In the genomic region with DNA sequence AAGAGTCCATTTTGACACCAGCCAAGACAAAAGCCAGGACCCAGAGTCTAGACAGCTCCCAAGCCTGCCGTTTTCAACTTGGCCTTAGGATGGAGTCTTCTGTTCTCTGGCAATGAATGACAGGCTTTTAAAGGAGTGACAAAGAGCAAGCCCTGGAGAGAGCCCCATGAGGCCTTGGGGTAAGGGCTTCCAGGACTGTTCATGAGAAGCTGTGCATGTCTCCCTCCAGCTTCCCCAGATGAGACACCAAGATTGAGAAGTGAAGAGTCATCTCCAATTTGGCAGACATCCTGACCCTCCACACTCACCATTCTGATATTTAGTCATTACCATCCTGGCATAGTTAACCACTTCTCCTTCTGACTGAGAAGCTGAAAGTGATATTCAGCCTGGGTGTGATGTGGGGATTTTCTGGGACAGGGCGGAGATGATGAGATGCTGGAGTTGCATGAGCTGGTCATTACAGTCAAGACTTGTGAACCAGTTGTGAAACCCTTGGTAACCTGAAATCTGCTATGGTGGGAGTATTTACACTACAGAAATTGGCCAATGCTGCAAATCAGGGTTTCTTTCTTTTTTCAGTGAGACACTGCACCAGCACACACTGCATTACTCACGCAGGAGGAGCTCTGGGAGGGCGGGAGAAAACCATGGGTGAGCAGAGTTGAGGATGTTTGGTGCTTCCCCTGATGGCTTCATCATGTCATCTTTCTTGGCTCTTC, we compare ENCODE assay signal across 8 cellular contexts.
DNase-seq lines count a peak whose midpoint lies in the region; ATAC-seq and TF ChIP-seq lines count a peak whose summit lies in the region.

No MANE protein-coding gene starts in this region.

- peak overlapping the region; percentile 98 for H3K27ac Mint-ChIP-seq in activated naive CD8-positive, alpha-beta T cell treated with anti-CD3 and anti-CD28 coated beads, Interleukin-2, amount 50 U/mL, for 24 hours
- peak overlapping the region; percentile 74 for H3K27ac Mint-ChIP-seq in memory B cell
- no peak overlapping the region for H3K27ac Mint-ChIP-seq in mesothelial cell of epicardium

- peak overlapping the region; percentile 82 for H3K4me3 Mint-ChIP-seq in activated naive CD8-positive, alpha-beta T cell treated with anti-CD3 and anti-CD28 coated beads, Interleukin-2, amount 50 U/mL, for 24 hours
- H3K4me3 Mint-ChIP-seq in memory B cell (peak overlapping the region; percentile 18), mesothelial cell of epicardium (no peak overlapping the region)

- DNase-seq in activated T-cell treated with anti-CD3 and anti-CD28 coated beads for 48 hours (ENCODE audit: low read depth): peak; percentile 66
- no peak for DNase-seq in activated T-cell treated with anti-CD3 and anti-CD28 coated beads for 4 hours
- peak; percentile 69 for DNase-seq in activated naive CD8-positive, alpha-beta T cell treated with anti-CD3 and anti-CD28 coated beads, Interleukin-2, amount 50 U/mL, for 24 hours
- DNase-seq in memory B cell (ENCODE audit: low spot score in 2 of 2): no peak
- DNase-seq in upper lobe of left lung: peak in 1 of 2 donors; percentile 46
- no peak for DNase-seq in mesothelial cell of epicardium (ENCODE audit: low spot score in 2 of 2, unreplicated experiment in 2 of 2)

- H3K9ac ChIP-seq in OCI-LY3 (ENCODE audit: low read length): peak overlapping the region; percentile 84

- H3K27me3 Mint-ChIP-seq in activated naive CD8-positive, alpha-beta T cell treated with anti-CD3 and anti-CD28 coated beads, Interleukin-2, amount 50 U/mL, for 24 hours: no peaks in the 10 kb centered on the region
- H3K27me3 Mint-ChIP-seq in memory B cell: no peaks in the 10 kb centered on the region
- no peaks in the 10 kb centered on the region for H3K27me3 Mint-ChIP-seq in mesothelial cell of epicardium (ENCODE audit: low read depth)

- no peak overlapping the region for H2AFZ ChIP-seq in OCI-LY3 (ENCODE audit: low read depth, low read length)

- TF ChIP-seq POLR2A in upper lobe of left lung (IDR thresholded peaks at IDR 0.05): peak in 1 of 4 donors; percentile 24

- H3K27ac ChIP-seq in OCI-LY3 (ENCODE audit: low read length) (peak overlapping the region; percentile 98), upper lobe of left lung (peak overlapping the region in 3 of 4 donors; percentile 55 to 77 (median 65))

- H3K9me3 Mint-ChIP-seq in activated naive CD8-positive, alpha-beta T cell treated with anti-CD3 and anti-CD28 coated beads, Interleukin-2, amount 50 U/mL, for 24 hours: no peaks in the 10 kb centered on the region
- H3K9me3 Mint-ChIP-seq in memory B cell: no peaks in the 10 kb centered on the region
- peaks cover 7% of the 10 kb centered on the region for H3K9me3 Mint-ChIP-seq in mesothelial cell of epicardium

- no peaks in the 10 kb centered on the region for H3K9me3 ChIP-seq in OCI-LY3 (ENCODE audit: insufficient read depth, low read length)
- H3K9me3 ChIP-seq in upper lobe of left lung: no peaks in the 10 kb centered on the region

- H3K4me2 ChIP-seq in OCI-LY3 (ENCODE audit: low read length): peak overlapping the region; percentile 72

- peak; percentile 81 for ATAC-seq in HG02852 (IDR thresholded peaks at IDR 0.05; ENCODE audit: unreplicated experiment)
- peak; percentile 92 for ATAC-seq in activated naive CD8-positive, alpha-beta T cell treated with anti-CD3 and anti-CD28 coated beads, Interleukin-2, amount 50 U/mL, for 24 hours
- ATAC-seq in memory B cell (ENCODE audit: low read depth): peak; percentile 79
- peak; percentile 67 to 84 for ATAC-seq in upper lobe of left lung (ENCODE audit: low FRiP score in 2 of 2)

- WGBS in upper lobe of left lung, 2 donors: 63 to 85% methylated on average over 3 to 4 of the region's 4 CpGs

- H3K4me1 ChIP-seq in OCI-LY3 (ENCODE audit: low read length): peaks cover 53% of the 10 kb centered on the region
- peaks cover 9 to 14% (median 11%) of the 10 kb centered on the region in 4 donors for H3K4me1 ChIP-seq in upper lobe of left lung

- no peaks in the 10 kb centered on the region for H3K27me3 ChIP-seq in OCI-LY3 (ENCODE audit: low read depth, low read length)
- H3K27me3 ChIP-seq in upper lobe of left lung: no peaks in the 10 kb centered on the region

- H3K36me3 Mint-ChIP-seq in activated naive CD8-positive, alpha-beta T cell treated with anti-CD3 and anti-CD28 coated beads, Interleukin-2, amount 50 U/mL, for 24 hours (ENCODE audit: low read depth): peaks cover 29% of the 10 kb centered on the region
- H3K36me3 Mint-ChIP-seq in memory B cell (peaks cover 19% of the 10 kb centered on the region), mesothelial cell of epicardium (no peaks in the 10 kb centered on the region)

- TF ChIP-seq CTCF in OCI-LY3 (IDR thresholded peaks at IDR 0.05; ENCODE audit: low read depth, low read length): peak; percentile 31
- no peak for TF ChIP-seq CTCF in upper lobe of left lung (IDR thresholded peaks at IDR 0.05)
- TF ChIP-seq CTCF in mesothelial cell of epicardium (IDR thresholded peaks at IDR 0.05; ENCODE audit: unreplicated experiment): no peak

- H3K4me3 ChIP-seq in OCI-LY3 (ENCODE audit: low read length) (peak overlapping the region; percentile 55), upper lobe of left lung (no peak overlapping the region)

- peaks cover 15% of the 10 kb centered on the region for H3K36me3 ChIP-seq in OCI-LY3 (replicated peaks; ENCODE audit: low read depth, low read length)
- no peaks in the 10 kb centered on the region for H3K36me3 ChIP-seq in upper lobe of left lung

- H3K4me1 Mint-ChIP-seq in activated naive CD8-positive, alpha-beta T cell treated with anti-CD3 and anti-CD28 coated beads, Interleukin-2, amount 50 U/mL, for 24 hours: peaks cover 61% of the 10 kb centered on the region
- H3K4me1 Mint-ChIP-seq in memory B cell (peaks cover 27% of the 10 kb centered on the region), mesothelial cell of epicardium (peaks cover 10% of the 10 kb centered on the region)

- H3K79me2 ChIP-seq in OCI-LY3 (ENCODE audit: low read length): 0 out of 2 replicates have a peak, but pooled peaks cover 7% of the 10 kb centered on the region

- peak in 1 of 4 donors; percentile 30 for TF ChIP-seq EP300 in upper lobe of left lung (IDR thresholded peaks at IDR 0.05)

- no peaks in the 10 kb centered on the region for H4K20me1 ChIP-seq in OCI-LY3 (ENCODE audit: insufficient read depth, low read length)

Comparison
In these comparisons a context has a peak if more than half of its experiments do, and no peak if none do; other contexts are left out.
1. DNase-seq: peak in activated T-cell treated with anti-CD3 and anti-CD28 coated beads for 48 hours (single experiment) and activated naive CD8-positive, alpha-beta T cell treated with anti-CD3 and anti-CD28 coated beads, Interleukin-2, amount 50 U/mL, for 24 hours (single experiment); none in activated T-cell treated with anti-CD3 and anti-CD28 coated beads for 4 hours (single experiment), memory B cell (0 of 2) and mesothelial cell of epicardium (0 of 2).
2. Peak in every context shown above with its lines, with median percentiles within 50 percentile points of each other: ATAC-seq.